ENCODE assay signal across 3 cellular contexts in genomic region chr6:104983776-104984175, GRCh38.
"Had no signal": no experiment of that assay in that cellular context is flagged by ENCODE, and none has a peak within 500 bp of the region (broad histone marks: within the 10 kb centered on the region; RNA-seq: fewer than 3 reads in every experiment).

No MANE protein-coding gene starts in this region.

- H3K4me3 ChIP-seq: GM12878 had no signal

- DNase-seq: GDM1, GF-D8 had no signal

- ATAC-seq: GM12878 had no signal
